In the genomic region with DNA sequence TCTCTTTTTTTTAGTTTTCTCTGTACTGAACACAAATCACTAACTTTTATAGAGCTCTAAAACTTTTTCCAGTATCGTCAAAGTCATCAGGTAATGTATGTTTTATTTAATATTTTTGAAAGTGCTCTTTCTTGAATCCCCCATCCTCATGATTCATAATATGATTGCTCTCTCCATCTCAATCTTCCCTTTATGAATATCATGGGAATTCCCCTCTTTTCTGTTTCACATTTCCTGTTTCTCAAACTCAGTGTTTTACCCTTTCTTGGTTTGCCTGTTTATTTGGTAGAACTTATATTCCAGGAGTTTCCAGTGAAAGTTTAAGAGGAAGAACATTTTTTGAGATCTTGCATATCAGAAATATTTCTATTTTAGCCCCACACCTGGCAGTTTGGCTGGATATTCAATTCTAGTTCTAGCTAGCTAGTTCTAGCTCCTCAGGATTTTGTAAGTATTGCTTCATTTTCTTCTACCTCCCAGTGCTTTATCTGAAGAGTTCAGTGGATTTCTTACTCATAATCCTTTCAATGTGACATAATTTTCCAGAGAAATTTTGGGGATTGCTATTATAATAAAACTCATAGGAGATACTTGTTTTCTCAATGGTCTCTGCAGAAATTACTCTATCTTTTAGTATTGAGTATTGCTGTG, we compare ENCODE assay signal across 14 cellular contexts. TPM values are rescaled to one million over a fixed set of nuclear protein-coding genes. Genes with fewer than 3 reads are reported as not detected.
DNase-seq lines count a peak whose midpoint lies in the region; ATAC-seq, FAIRE-seq and TF ChIP-seq lines count a peak whose summit lies in the region.
"Had no signal": no experiment of that assay in that cellular context is flagged by ENCODE, and none has a peak within 500 bp of the region (broad histone marks: within the 10 kb centered on the region; RNA-seq: fewer than 3 reads in every experiment).

No MANE protein-coding gene starts in this region.

- no peak overlapping the region for H3K14ac ChIP-seq in H1 (ENCODE audit: insufficient read length)
- no peak overlapping the region for H3K14ac ChIP-seq in H9 (ENCODE audit: insufficient read depth, low read length)

- no peak overlapping the region for H3K4me3 Mint-ChIP-seq in H9
- no peak overlapping the region for H3K4me3 Mint-ChIP-seq in activated T-helper 1 cell treated with anti-CD3 and anti-CD28 coated beads, Interleukin-12 subunit alpha, Interleukin-12 subunit beta, Interleukin-2, Interleukin-4 antibody, amounts not matched to agents 30 ng/mL and 10 ng/mL and 1 ng/mL, durations not matched to agents 14 hours and 24 hours and 36 hours
- H3K4me3 Mint-ChIP-seq: mesothelial cell of epicardium, type B pancreatic cell had no signal

- ATAC-seq in GM18505 (IDR thresholded peaks at IDR 0.05; ENCODE audit: unreplicated experiment) (peak; percentile 86), GM21367 (IDR thresholded peaks at IDR 0.05; ENCODE audit: unreplicated experiment) (peak; percentile 72), HG03103 (IDR thresholded peaks at IDR 0.05; ENCODE audit: low read depth, unreplicated experiment) (peak; percentile 71), GM19397 (IDR thresholded peaks at IDR 0.05; ENCODE audit: unreplicated experiment) (no peak)
- ATAC-seq: gastroesophageal sphincter had no signal

- H2BK120ac ChIP-seq in H1 (replicated peaks; ENCODE audit: low read depth, low read length) = no peak overlapping the region
- no peak overlapping the region for H2BK120ac ChIP-seq in H9 (ENCODE audit: low read depth, low read length, poor library complexity, severe bottlenecking)

- H3K4me2 ChIP-seq in H1 (ENCODE audit: insufficient read depth in 1 of 2, low read depth in 2 of 2, low read length in 2 of 2) (no peak overlapping the region), H9 (ENCODE audit: insufficient read depth, insufficient read length, low read length) (no peak overlapping the region)

- H2BK5ac ChIP-seq in H1 (ENCODE audit: low read depth, low read length) (no peak overlapping the region), H9 (ENCODE audit: insufficient read length, low read length) (no peak overlapping the region)

- H4K8ac ChIP-seq in H1 (ENCODE audit: extremely low read depth, insufficient read depth, low read length) (no peak overlapping the region), H9 (replicated peaks; ENCODE audit: insufficient read length, low read depth, low read length) (no peak overlapping the region)

- intact Hi-C loops in activated T-helper 1 cell treated with anti-CD3 and anti-CD28 coated beads, Interleukin-12 subunit alpha, Interleukin-12 subunit beta, Interleukin-2, Interleukin-4 antibody, amounts not matched to agents 30 ng/mL and 10 ng/mL and 1 ng/mL, durations not matched to agents 14 hours and 24 hours and 36 hours (cut with micrococcal nuclease) = loop anchor here (1.0 to 2.0 kb wide), 3 partner anchors 52 to 1086 kb away; partner anchors contain the start of gene MTCL3

- H3K9ac ChIP-seq in H1 (replicated peaks in 1 of 4; ENCODE audit: extremely low read depth in 1 of 4, low read depth in 3 of 4, low read length in 3 of 4) (no peak overlapping the region), H9 (ENCODE audit: extremely low read depth, insufficient read length, low read length) (no peak overlapping the region)

- WGBS in H1 (ENCODE audit: extremely low coverage in 1 of 2, insufficient coverage in 1 of 2, insufficient read length in 1 of 2, insufficient replicate concordance in 2 of 2, low coverage in 1 of 2, low lambda C conversion rate in 2 of 2, missing lambda C conversion rate in 1 of 2), 2 experiments = 79% methylated on average over 1 of the region's 1 CpG; no CpG with 5 or more reads in 1 of the 2 experiments
- no CpG with 5 or more reads among the region's 1 CpG for WGBS in H9 (ENCODE audit: extremely low coverage, insufficient read length, low lambda C conversion rate)

- H2AK5ac ChIP-seq in H1 (ENCODE audit: low read depth, low read length) (no peak overlapping the region), H9 (ENCODE audit: insufficient read length, low read length) (no peak overlapping the region)

- H3K9me3 ChIP-seq in H1 (ENCODE audit: insufficient read depth in 2 of 2, low read depth in 1 of 2, low read length in 1 of 2) (no peaks in the 10 kb centered on the region), H9 (ENCODE audit: control insufficient read depth, low read depth, low read length) (no peaks in the 10 kb centered on the region)
- H3K9me3 ChIP-seq: gastroesophageal sphincter had no signal

- H3K23me2 ChIP-seq in H1 (ENCODE audit: low read depth, low read length) (no peaks in the 10 kb centered on the region), H9 (ENCODE audit: insufficient read length, low read depth, low read length, poor library complexity, severe bottlenecking) (no peaks in the 10 kb centered on the region)

- POLR2A ChIA-PET in H1 (lab: Charles Lee; ENCODE audit: partially characterized antibody) = no interaction called here

- H2BK12ac ChIP-seq in H1 (ENCODE audit: low read depth, low read length) = no peak overlapping the region
- no peak overlapping the region for H2BK12ac ChIP-seq in H9 (ENCODE audit: insufficient read length, low read depth, low read length)

- H3T11ph ChIP-seq in H9 (ENCODE audit: low read length) = no peak overlapping the region

- no peaks in the 10 kb centered on the region for H3K36me3 ChIP-seq in H1 (ENCODE audit: control insufficient read depth in 2 of 4, insufficient read depth in 4 of 4, low read length in 3 of 4)
- H3K36me3 ChIP-seq: gastroesophageal sphincter had no signal

- H3K79me1 ChIP-seq in H1 (ENCODE audit: low read depth, low read length) (no peaks in the 10 kb centered on the region), H9 (ENCODE audit: insufficient read depth, low read depth, low read length, poor library complexity, severe bottlenecking) (no peaks in the 10 kb centered on the region)

- H4K91ac ChIP-seq in H1 (replicated peaks; ENCODE audit: insufficient read length, low read length) = no peak overlapping the region
- H4K91ac ChIP-seq in H9 (ENCODE audit: insufficient read length, low read depth, low read length) = no peak overlapping the region

- H2AFZ ChIP-seq in H1 (ENCODE audit: low read length) (no peak overlapping the region), H9 (ENCODE audit: low read length) (no peak overlapping the region)

- no peak for TF ChIP-seq RAD21 in H1 (IDR thresholded peaks at IDR 0.05 in 1 of 2, conservative IDR thresholded peaks at IDR 0.05 in 1 of 2; ENCODE audit: low read depth in 2 of 2, low read length in 2 of 2)

- H3K9me3 Mint-ChIP-seq in H9 = no peaks in the 10 kb centered on the region
- H3K9me3 Mint-ChIP-seq in activated T-helper 1 cell treated with anti-CD3 and anti-CD28 coated beads, Interleukin-12 subunit alpha, Interleukin-12 subunit beta, Interleukin-2, Interleukin-4 antibody, amounts not matched to agents 30 ng/mL and 10 ng/mL and 1 ng/mL, durations not matched to agents 14 hours and 24 hours and 36 hours = no peaks in the 10 kb centered on the region
- H3K9me3 Mint-ChIP-seq: mesothelial cell of epicardium, type B pancreatic cell had no signal

- no peak overlapping the region for H3K56ac ChIP-seq in H1 (replicated peaks; ENCODE audit: insufficient read length, low read depth, low read length)
- no peak overlapping the region for H3K56ac ChIP-seq in H9 (ENCODE audit: insufficient read length, low read depth, low read length)

- H3K27ac ChIP-seq in H1 (ENCODE audit: low read depth, low read length) (no peak overlapping the region), H9 (ENCODE audit: insufficient read length, low read depth, low read length) (no peak overlapping the region)
- H3K27ac ChIP-seq: gastroesophageal sphincter had no signal

- H3K79me2 ChIP-seq in H1 (ENCODE audit: control insufficient read depth in 1 of 2, insufficient read depth in 2 of 2, low read length in 2 of 2) = no peaks in the 10 kb centered on the region
- H3K79me2 ChIP-seq in H9 (ENCODE audit: insufficient read depth, low read length) = no peaks in the 10 kb centered on the region

- CTCF ChIA-PET in H1 (lab: Charles Lee; ENCODE audit: partially characterized antibody) = interaction anchor here (0.6 to 1.3 kb wide), 2 partner anchors 71 to 310 kb away, joined by 3 to 5 read pairs; no protein-coding TSS in a partner anchor

- H2BK15ac ChIP-seq in H1 (ENCODE audit: low read length) (no peak overlapping the region), H9 (ENCODE audit: low read depth, low read length) (no peak overlapping the region)

- no peak overlapping the region for H3K4ac ChIP-seq in H1 (replicated peaks; ENCODE audit: insufficient read length, low read depth, low read length)
- H3K4ac ChIP-seq in H9 (ENCODE audit: low read depth, low read length) = no peak overlapping the region

- H3K36me3 Mint-ChIP-seq in H9 (ENCODE audit: insufficient read depth in 1 of 3, low read depth in 3 of 3) = no peaks in the 10 kb centered on the region
- H3K36me3 Mint-ChIP-seq in activated T-helper 1 cell treated with anti-CD3 and anti-CD28 coated beads, Interleukin-12 subunit alpha, Interleukin-12 subunit beta, Interleukin-2, Interleukin-4 antibody, amounts not matched to agents 30 ng/mL and 10 ng/mL and 1 ng/mL, durations not matched to agents 14 hours and 24 hours and 36 hours (ENCODE audit: low read depth) = no peaks in the 10 kb centered on the region
- H3K36me3 Mint-ChIP-seq: mesothelial cell of epicardium, type B pancreatic cell had no signal

- TF ChIP-seq CTCF in H1 (IDR thresholded peaks at IDR 0.05; ENCODE audit: control extremely low read depth in 1 of 3, insufficient read depth in 1 of 3, low read depth in 1 of 3, low read length in 3 of 3) (no peak), H9 (conservative IDR thresholded peaks at IDR 0.05) (no peak)

- H3K4me1 ChIP-seq in H1 (replicated peaks in 1 of 4; ENCODE audit: control insufficient read depth in 3 of 4, insufficient read depth in 4 of 4, low read length in 3 of 4) (no peaks in the 10 kb centered on the region), H9 (ENCODE audit: insufficient read depth, low read length) (no peaks in the 10 kb centered on the region)
- H3K4me1 ChIP-seq: gastroesophageal sphincter had no signal

- H3K27ac Mint-ChIP-seq in H9 = no peak overlapping the region
- no peak overlapping the region for H3K27ac Mint-ChIP-seq in activated T-helper 1 cell treated with anti-CD3 and anti-CD28 coated beads, Interleukin-12 subunit alpha, Interleukin-12 subunit beta, Interleukin-2, Interleukin-4 antibody, amounts not matched to agents 30 ng/mL and 10 ng/mL and 1 ng/mL, durations not matched to agents 14 hours and 24 hours and 36 hours
- H3K27ac Mint-ChIP-seq: mesothelial cell of epicardium, type B pancreatic cell had no signal

- no peak overlapping the region for H3K4me3 ChIP-seq in H1 (ENCODE audit: extremely low read depth in 1 of 4, insufficient read depth in 2 of 4, low read depth in 3 of 4, low read length in 4 of 4)
- H3K4me3 ChIP-seq: gastroesophageal sphincter had no signal

- TF ChIP-seq EP300 in H1 (IDR thresholded peaks at IDR 0.05; ENCODE audit: borderline replicate concordance in 1 of 2, low read depth in 2 of 2, low read length in 2 of 2) = no peak

- FAIRE-seq in H1 (lab: Jason Lieb, UNC) = no peak

- H3K27me3 ChIP-seq in H1 (replicated peaks in 1 of 4; ENCODE audit: control insufficient read depth in 3 of 4, extremely low read depth in 1 of 4, insufficient read depth in 3 of 4, low read length in 3 of 4) (no peaks in the 10 kb centered on the region), H9 (ENCODE audit: insufficient read depth, low read length) (no peaks in the 10 kb centered on the region)
- H3K27me3 ChIP-seq: gastroesophageal sphincter had no signal

- DNase-seq in H1 (ENCODE audit: low read depth in 1 of 2, low spot score in 2 of 2) (no peak), NCI-H1436 (lab: John Stamatoyannopoulos, UW) (no peak), H9 (no peak)
- no peak for DNase-seq in activated T-helper 1 cell treated with anti-CD3 and anti-CD28 coated beads, Interleukin-12 subunit alpha, Interleukin-12 subunit beta, Interleukin-2, Interleukin-4 antibody, amounts not matched to agents 30 ng/mL and 10 ng/mL and 1 ng/mL, durations not matched to agents 14 hours and 24 hours and 36 hours (ENCODE audit: low spot score)
- DNase-seq: DND-41 had no signal

- no peaks in the 10 kb centered on the region for H3K27me3 Mint-ChIP-seq in H9 (ENCODE audit: low read depth)
- peaks cover 6% of the 10 kb centered on the region for H3K27me3 Mint-ChIP-seq in activated T-helper 1 cell treated with anti-CD3 and anti-CD28 coated beads, Interleukin-12 subunit alpha, Interleukin-12 subunit beta, Interleukin-2, Interleukin-4 antibody, amounts not matched to agents 30 ng/mL and 10 ng/mL and 1 ng/mL, durations not matched to agents 14 hours and 24 hours and 36 hours (ENCODE audit: insufficient read depth)
- H3K27me3 Mint-ChIP-seq: type B pancreatic cell had no signal

- H4K5ac ChIP-seq in H1 (ENCODE audit: insufficient read length, low read depth, low read length) = no peak overlapping the region
- H4K5ac ChIP-seq in H9 (ENCODE audit: insufficient read length, low read depth, low read length) = no peak overlapping the region

- no peak overlapping the region for H2BK20ac ChIP-seq in H1 (ENCODE audit: low read length)
- H2BK20ac ChIP-seq in H9 (ENCODE audit: low read depth, low read length, poor library complexity, severe bottlenecking) = no peak overlapping the region

- H3K23ac ChIP-seq in H1 (ENCODE audit: insufficient read length) (no peak overlapping the region), H9 (ENCODE audit: insufficient read length, low read depth, low read length) (no peak overlapping the region)

- H3K18ac ChIP-seq in H1 (ENCODE audit: extremely low read depth, low read length) (no peak overlapping the region), H9 (ENCODE audit: insufficient read length, low read depth, low read length) (no peak overlapping the region)

- TF ChIP-seq POLR2A in GM18505 (IDR thresholded peaks at IDR 0.05; ENCODE audit: borderline replicate concordance, extremely low read depth, insufficient read depth, insufficient read length) = no peak
- TF ChIP-seq POLR2A in H1 (IDR thresholded peaks at IDR 0.05; ENCODE audit: control extremely low read depth in 1 of 2, low read depth in 2 of 2, low read length in 2 of 2) = no peak

- H4K20me1 ChIP-seq in H1 (replicated peaks in 1 of 2; ENCODE audit: control insufficient read depth in 1 of 2, insufficient read depth in 2 of 2, low read length in 2 of 2) (no peaks in the 10 kb centered on the region), H9 (ENCODE audit: control insufficient read depth, insufficient read depth, insufficient read length) (no peaks in the 10 kb centered on the region)

- H3K4me1 Mint-ChIP-seq in H9 = no peaks in the 10 kb centered on the region
- H3K4me1 Mint-ChIP-seq in activated T-helper 1 cell treated with anti-CD3 and anti-CD28 coated beads, Interleukin-12 subunit alpha, Interleukin-12 subunit beta, Interleukin-2, Interleukin-4 antibody, amounts not matched to agents 30 ng/mL and 10 ng/mL and 1 ng/mL, durations not matched to agents 14 hours and 24 hours and 36 hours (ENCODE audit: low read depth) = peaks cover 12% of the 10 kb centered on the region
- H3K4me1 Mint-ChIP-seq: mesothelial cell of epicardium had no signal

RNA-seq across cellular contexts. Expression of gene C6orf58, which starts 6.1 kb away (rescaled TPM):
- not detected in 2 replicates for total RNA-seq in H1 (2021; fragmentation: NEBNext Ultra II Directional; extraction: Animal tissue kit (Norgen Biotek cat#: 25700))
- not detected in 2 replicates for polyA plus RNA-seq in H1 (2011; rRNA removed)
- polyA plus RNA-seq in H1 (2011; cell fraction: cytosol; rRNA removed) = not detected
- polyA plus RNA-seq in H1 (2011; cell fraction: nucleus; rRNA removed) = not detected
- polyA plus RNA-seq in H1 (2012, experiment 1 of 2) = 0.23 TPM in 1 of 4 replicates, not detected in the others
- polyA plus RNA-seq in H1 (2012, experiment 2 of 2) = not detected
- polyA plus RNA-seq in H1 (2013, experiment 1 of 2) = not detected
- not detected for polyA plus RNA-seq in H1 (2013, experiment 2 of 2)
- polyA minus RNA-seq in H1 (2011; rRNA and poly(A)+ RNA removed) = not detected in 2 replicates
- polyA minus RNA-seq in H1 (2011; cell fraction: cytosol; rRNA and poly(A)+ RNA removed) = not detected
- not detected for polyA minus RNA-seq in H1 (2011; cell fraction: nucleus; rRNA and poly(A)+ RNA removed)
- not detected in 2 replicates for total RNA-seq in H9 (2021)
- total RNA-seq in activated T-helper 1 cell treated with anti-CD3 and anti-CD28 coated beads, Interleukin-12 subunit alpha, Interleukin-12 subunit beta, Interleukin-2, Interleukin-4 antibody, amounts not matched to agents 30 ng/mL and 10 ng/mL and 1 ng/mL, durations not matched to agents 14 hours and 24 hours and 36 hours = 0.16 TPM in 1 of 2 replicates, not detected in the other
- total RNA-seq: gastroesophageal sphincter; NCI-H460; T-helper 2 cell treated with Interferon-gamma antibody and Interleukin-4, amounts not matched to agents 100 ng/mL and 5 ng/mL, for 36 hours had no signal
